Comparison of ENCODE assay signal across 1 cellular context in genomic region chr4:24359-24758, GRCh38. TPM values are rescaled to one million over a fixed set of nuclear protein-coding genes. Genes with fewer than 3 reads are reported as not detected.
"Had no signal": no experiment of that assay in that cellular context is flagged by ENCODE, and none has a peak within 500 bp of the region (broad histone marks: within the 10 kb centered on the region; RNA-seq: fewer than 3 reads in every experiment).

No MANE protein-coding gene starts in this region.

RNA-seq across cellular contexts. Expression of gene ZNF595, which starts 28.8 kb away (rescaled TPM):
- total RNA-seq: HepG2 had no signal
